12 cellular contexts compared by ENCODE assay signal in genomic region chr12:122982494-122982850, GRCh38. TPM values are rescaled to one million over a fixed set of nuclear protein-coding genes. Genes with fewer than 3 reads are reported as not detected.
DNase-seq lines count a peak whose midpoint lies in the region; ATAC-seq, FAIRE-seq and TF ChIP-seq lines count a peak whose summit lies in the region.
"Had no signal": no experiment of that assay in that cellular context is flagged by ENCODE, and none has a peak within 500 bp of the region (broad histone marks: within the 10 kb centered on the region; RNA-seq: fewer than 3 reads in every experiment).

No MANE protein-coding gene starts in this region.

- no peaks in the 10 kb centered on the region for H3K27me3 Mint-ChIP-seq in stimulated activated naive CD8-positive, alpha-beta T cell treated with anti-CD3 and anti-CD28 coated beads, Interleukin-15, Interleukin-2, amounts not matched to agents 100 ng/mL and 50 ng/mL, for 24 hours
- no peaks in the 10 kb centered on the region for H3K27me3 Mint-ChIP-seq in activated naive CD8-positive, alpha-beta T cell treated with anti-CD3 and anti-CD28 coated beads, Interleukin-2, amount 50 U/mL, for 24 hours

- H3K23ac ChIP-seq in mesendoderm (ENCODE audit: low read length), result no peak overlapping the region

- peak overlapping the region; percentile 97 for H3K9ac ChIP-seq in mesendoderm (ENCODE audit: low read length)

- H3K27ac Mint-ChIP-seq in stimulated activated naive CD8-positive, alpha-beta T cell treated with anti-CD3 and anti-CD28 coated beads, Interleukin-15, Interleukin-2, amounts not matched to agents 100 ng/mL and 50 ng/mL, for 24 hours, result peak overlapping the region; percentile 82
- peak overlapping the region; percentile 78 for H3K27ac Mint-ChIP-seq in activated naive CD8-positive, alpha-beta T cell treated with anti-CD3 and anti-CD28 coated beads, Interleukin-2, amount 50 U/mL, for 24 hours

- no peak for DNase-seq in stimulated activated naive CD8-positive, alpha-beta T cell treated with anti-CD3 and anti-CD28 coated beads, Interleukin-15, Interleukin-2, amounts not matched to agents 100 U/mL and 50 U/mL, for 24 hours
- DNase-seq in activated naive CD8-positive, alpha-beta T cell treated with anti-CD3 and anti-CD28 coated beads, Interleukin-2, amount 50 U/mL, for 24 hours, result no peak
- no peak for DNase-seq in mesendoderm
- no peak for DNase-seq in GM19239 (ENCODE audit: insufficient read length, low spot score)
- DNase-seq in MV-4-11 (lab: John Stamatoyannopoulos, UW), result no peak
- DNase-seq in DMS153 (lab: John Stamatoyannopoulos, UW), result no peak
- DNase-seq: DMS 273 treated with DMSO at 0.1 percent for 48 hours; Kasumi-1; OCI-M1; stimulated activated CD4-positive, alpha-beta T cell treated with anti-CD3 and anti-CD28 coated beads, Interleukin-4, amount 100 ng/mL, for 24 hours had no signal

- TF ChIP-seq CTCF in gastroesophageal sphincter (IDR thresholded peaks at IDR 0.05), result no peak

- WGBS in mesendoderm (ENCODE audit: extremely low coverage, insufficient coverage, low lambda C conversion rate), result no CpG with 5 or more reads among the region's 11 CpGs
- WGBS in gastroesophageal sphincter (ENCODE audit: low coverage in 1 of 2), 2 donors, result 35% methylated on average over 3 of the region's 11 CpGs; no CpG with 5 or more reads in 1 of the 2 donors

- FAIRE-seq in GM19239 (lab: Jason Lieb, UNC), result no peak

- no peaks in the 10 kb centered on the region for H3K27me3 ChIP-seq in mesendoderm (ENCODE audit: insufficient read depth, low read length, poor library complexity)
- no peaks in the 10 kb centered on the region for H3K27me3 ChIP-seq in gastroesophageal sphincter

- H3K79me1 ChIP-seq in mesendoderm (ENCODE audit: low read length), result peaks cover 16% of the 10 kb centered on the region

- H3K4me3 Mint-ChIP-seq in stimulated activated naive CD8-positive, alpha-beta T cell treated with anti-CD3 and anti-CD28 coated beads, Interleukin-15, Interleukin-2, amounts not matched to agents 100 ng/mL and 50 ng/mL, for 24 hours, result peak overlapping the region; percentile 91
- H3K4me3 Mint-ChIP-seq in activated naive CD8-positive, alpha-beta T cell treated with anti-CD3 and anti-CD28 coated beads, Interleukin-2, amount 50 U/mL, for 24 hours, result peak overlapping the region; percentile 88

- H2BK15ac ChIP-seq in mesendoderm (replicated peaks; ENCODE audit: low read depth), result no peak overlapping the region

- no peak overlapping the region for H2BK120ac ChIP-seq in mesendoderm (ENCODE audit: low read depth, low read length)

- H3K4me3 ChIP-seq in mesendoderm (ENCODE audit: low read length) (no peak overlapping the region), gastroesophageal sphincter (peak overlapping the region in 1 of 2 donors; percentile 77)

- H3K18ac ChIP-seq in mesendoderm (ENCODE audit: low read length), result no peak overlapping the region

- H3K36me3 ChIP-seq in mesendoderm (ENCODE audit: control insufficient read depth, insufficient read depth, low read length), result no peaks in the 10 kb centered on the region
- peaks cover 0 to 59% of the 10 kb centered on the region in 2 donors for H3K36me3 ChIP-seq in gastroesophageal sphincter

- peak overlapping the region; percentile 51 for H3K56ac ChIP-seq in mesendoderm (ENCODE audit: low read length)

- H3K79me2 ChIP-seq in mesendoderm (ENCODE audit: control insufficient read depth, insufficient read depth, low read length), result peaks cover 10% of the 10 kb centered on the region

- H3K9me3 ChIP-seq in gastroesophageal sphincter, result no peaks in the 10 kb centered on the region

- no peaks in the 10 kb centered on the region for H3K9me3 Mint-ChIP-seq in stimulated activated naive CD8-positive, alpha-beta T cell treated with anti-CD3 and anti-CD28 coated beads, Interleukin-15, Interleukin-2, amounts not matched to agents 100 ng/mL and 50 ng/mL, for 24 hours
- no peaks in the 10 kb centered on the region for H3K9me3 Mint-ChIP-seq in activated naive CD8-positive, alpha-beta T cell treated with anti-CD3 and anti-CD28 coated beads, Interleukin-2, amount 50 U/mL, for 24 hours

- TF ChIP-seq POLR2A in gastroesophageal sphincter (IDR thresholded peaks at IDR 0.05), result no peak

- no peak overlapping the region for H2BK5ac ChIP-seq in mesendoderm (ENCODE audit: low read length)

- H3K4ac ChIP-seq in mesendoderm (ENCODE audit: low read depth, low read length), result no peak overlapping the region

- no peak overlapping the region for H3K27ac ChIP-seq in mesendoderm (ENCODE audit: low read depth, low read length)
- peak overlapping the region in 2 of 4 donors; percentile 88 to 90 for H3K27ac ChIP-seq in gastroesophageal sphincter

- no peak overlapping the region for H4K5ac ChIP-seq in mesendoderm (ENCODE audit: low read length)

- H3K4me1 ChIP-seq in mesendoderm (ENCODE audit: control insufficient read depth, low read depth, low read length) (peaks cover 6% of the 10 kb centered on the region), gastroesophageal sphincter (peaks cover 2 to 77% (median 53%) of the 10 kb centered on the region in 3 donors)

- H3K4me2 ChIP-seq in mesendoderm (ENCODE audit: low read length), result no peak overlapping the region

- H3K36me3 Mint-ChIP-seq in stimulated activated naive CD8-positive, alpha-beta T cell treated with anti-CD3 and anti-CD28 coated beads, Interleukin-15, Interleukin-2, amounts not matched to agents 100 ng/mL and 50 ng/mL, for 24 hours (ENCODE audit: low read depth), result peaks cover 17% of the 10 kb centered on the region
- peaks cover 2% of the 10 kb centered on the region for H3K36me3 Mint-ChIP-seq in activated naive CD8-positive, alpha-beta T cell treated with anti-CD3 and anti-CD28 coated beads, Interleukin-2, amount 50 U/mL, for 24 hours (ENCODE audit: low read depth)

- H2AK5ac ChIP-seq in mesendoderm (ENCODE audit: low read length), result no peak overlapping the region

- H3K4me1 Mint-ChIP-seq in stimulated activated naive CD8-positive, alpha-beta T cell treated with anti-CD3 and anti-CD28 coated beads, Interleukin-15, Interleukin-2, amounts not matched to agents 100 ng/mL and 50 ng/mL, for 24 hours (ENCODE audit: low read depth), result peaks cover 49% of the 10 kb centered on the region
- H3K4me1 Mint-ChIP-seq in activated naive CD8-positive, alpha-beta T cell treated with anti-CD3 and anti-CD28 coated beads, Interleukin-2, amount 50 U/mL, for 24 hours, result peaks cover 48% of the 10 kb centered on the region

- no peak for TF ChIP-seq EP300 in gastroesophageal sphincter (IDR thresholded peaks at IDR 0.05)

- no peak for ATAC-seq in stimulated activated naive CD8-positive, alpha-beta T cell treated with anti-CD3 and anti-CD28 coated beads, Interleukin-15, Interleukin-2, amounts not matched to agents 100 U/mL and 50 U/mL, for 24 hours
- no peak for ATAC-seq in activated naive CD8-positive, alpha-beta T cell treated with anti-CD3 and anti-CD28 coated beads, Interleukin-2, amount 50 U/mL, for 24 hours
- ATAC-seq in gastroesophageal sphincter, result no peak

- no peak overlapping the region for H4K8ac ChIP-seq in mesendoderm (ENCODE audit: low read depth, low read length)

RNA-seq across cellular contexts. Expression of gene ARL6IP4, which starts 2.0 kb away (rescaled TPM):
- polyA plus RNA-seq in mesendoderm (2013, experiment 1 of 2), result 118 TPM
- 115 TPM for polyA plus RNA-seq in mesendoderm (2013, experiment 2 of 2)
- 100 to 1,000 TPM; 251 to 343 (median 302) TPM for total RNA-seq in gastroesophageal sphincter

RNA-seq across cellular contexts. Expression of gene OGFOD2, which starts 7.4 kb away (rescaled TPM):
- polyA plus RNA-seq in mesendoderm (2013, experiment 1 of 2), result 5.2 TPM
- polyA plus RNA-seq in mesendoderm (2013, experiment 2 of 2), result 4.9 TPM
- total RNA-seq in gastroesophageal sphincter, result 10 to 100 TPM in 1 of 4 donors, 1 to 10 TPM in 3; 7.3 to 10.7 (median 8.3) TPM

RNA-seq across cellular contexts. Expression of gene ABCB9, which starts 16.2 kb away (rescaled TPM):
- 1.4 TPM for polyA plus RNA-seq in mesendoderm (2013, experiment 1 of 2)
- 1.2 TPM for polyA plus RNA-seq in mesendoderm (2013, experiment 2 of 2)
- total RNA-seq in gastroesophageal sphincter, result 1 to 10 TPM; 2.3 to 8.4 (median 3.5) TPM
